In the genomic region with DNA sequence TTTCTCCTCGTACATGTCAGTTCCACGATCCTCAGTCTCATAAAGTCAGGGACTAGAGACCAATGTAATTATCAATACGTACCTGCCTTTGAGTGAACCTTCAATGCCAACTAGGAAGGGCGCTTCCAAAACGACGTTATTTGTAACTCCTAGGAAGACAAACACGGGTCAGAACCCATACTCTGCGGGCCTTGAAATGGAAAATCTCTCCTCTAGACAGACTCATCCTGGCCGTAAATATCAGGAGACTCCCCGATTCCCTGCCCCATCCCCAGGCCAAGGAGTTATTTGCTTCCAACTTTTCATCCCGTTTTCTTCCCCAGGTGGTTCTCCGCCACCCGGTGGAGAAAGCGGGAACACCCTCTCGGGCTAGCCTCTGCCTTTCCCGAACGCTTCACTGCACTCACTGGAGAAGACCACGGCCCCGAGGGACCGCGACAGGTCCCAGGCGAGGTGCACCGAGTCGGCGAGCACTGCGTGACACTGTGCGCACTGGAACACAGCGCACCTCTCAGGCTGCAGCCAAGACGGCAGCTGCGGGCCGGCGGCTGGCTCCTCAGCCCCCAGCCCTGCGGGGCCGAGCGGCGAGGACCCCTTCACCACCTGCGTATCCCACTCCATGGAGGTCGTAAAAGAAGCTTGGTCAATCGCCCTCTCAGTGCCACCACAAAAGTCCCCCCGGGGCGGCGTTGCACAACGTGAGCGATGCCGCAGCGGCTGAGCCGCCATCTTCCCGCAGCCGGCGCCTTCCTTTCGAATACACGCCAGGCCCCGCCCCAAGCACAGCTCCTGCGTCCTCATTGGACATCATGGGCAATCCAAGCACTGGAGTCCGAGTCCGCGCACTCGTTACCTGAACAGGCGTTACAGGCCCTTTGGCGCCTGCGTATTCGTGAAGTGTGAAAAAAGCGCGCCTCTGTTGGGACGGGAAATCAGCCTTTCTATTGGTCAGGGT, we compare ENCODE assay signal across 1 cellular context.
TF ChIP-seq lines count a peak whose summit lies in the region.

A gene (minus strand): TSS at position 759 of the 955 bp plus-strand sequence. CDS start 30 bp downstream, at position 729.

TF ChIP-seq in K562, 482 proteins besides CTCF, POLR2A, EP300 and RAD21 (continued from another document and continues in another):
- TF ChIP-seq, protein P1, sequence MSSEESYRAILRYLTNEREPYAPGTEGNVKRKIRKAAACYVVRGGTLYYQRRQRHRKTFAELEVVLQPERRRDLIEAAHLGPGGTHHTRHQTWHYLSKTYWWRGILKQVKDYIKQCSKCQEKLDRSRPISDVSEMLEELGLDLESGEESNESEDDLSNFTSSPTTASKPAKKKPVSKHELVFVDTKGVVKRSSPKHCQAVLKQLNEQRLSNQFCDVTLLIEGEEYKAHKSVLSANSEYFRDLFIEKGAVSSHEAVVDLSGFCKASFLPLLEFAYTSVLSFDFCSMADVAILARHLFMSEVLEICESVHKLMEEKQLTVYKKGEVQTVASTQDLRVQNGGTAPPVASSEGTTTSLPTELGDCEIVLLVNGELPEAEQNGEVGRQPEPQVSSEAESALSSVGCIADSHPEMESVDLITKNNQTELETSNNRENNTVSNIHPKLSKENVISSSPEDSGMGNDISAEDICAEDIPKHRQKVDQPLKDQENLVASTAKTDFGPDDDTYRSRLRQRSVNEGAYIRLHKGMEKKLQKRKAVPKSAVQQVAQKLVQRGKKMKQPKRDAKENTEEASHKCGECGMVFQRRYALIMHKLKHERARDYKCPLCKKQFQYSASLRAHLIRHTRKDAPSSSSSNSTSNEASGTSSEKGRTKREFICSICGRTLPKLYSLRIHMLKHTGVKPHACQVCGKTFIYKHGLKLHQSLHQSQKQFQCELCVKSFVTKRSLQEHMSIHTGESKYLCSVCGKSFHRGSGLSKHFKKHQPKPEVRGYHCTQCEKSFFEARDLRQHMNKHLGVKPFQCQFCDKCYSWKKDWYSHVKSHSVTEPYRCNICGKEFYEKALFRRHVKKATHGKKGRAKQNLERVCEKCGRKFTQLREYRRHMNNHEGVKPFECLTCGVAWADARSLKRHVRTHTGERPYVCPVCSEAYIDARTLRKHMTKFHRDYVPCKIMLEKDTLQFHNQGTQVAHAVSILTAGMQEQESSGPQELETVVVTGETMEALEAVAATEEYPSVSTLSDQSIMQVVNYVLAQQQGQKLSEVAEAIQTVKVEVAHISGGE (CRISPR knock-in tag; IDR thresholded peaks at IDR 0.05): no peak
- no peak for TF ChIP-seq PCBP2 (IDR thresholded peaks at IDR 0.05; ENCODE audit: low read depth, low read length, poor library complexity, severe bottlenecking)
- TF ChIP-seq ZNF668 (CRISPR knock-in tag; IDR thresholded peaks at IDR 0.05): no peak
- TF ChIP-seq NFATC3 (IDR thresholded peaks at IDR 0.05): no peak
- TF ChIP-seq, protein P2, sequence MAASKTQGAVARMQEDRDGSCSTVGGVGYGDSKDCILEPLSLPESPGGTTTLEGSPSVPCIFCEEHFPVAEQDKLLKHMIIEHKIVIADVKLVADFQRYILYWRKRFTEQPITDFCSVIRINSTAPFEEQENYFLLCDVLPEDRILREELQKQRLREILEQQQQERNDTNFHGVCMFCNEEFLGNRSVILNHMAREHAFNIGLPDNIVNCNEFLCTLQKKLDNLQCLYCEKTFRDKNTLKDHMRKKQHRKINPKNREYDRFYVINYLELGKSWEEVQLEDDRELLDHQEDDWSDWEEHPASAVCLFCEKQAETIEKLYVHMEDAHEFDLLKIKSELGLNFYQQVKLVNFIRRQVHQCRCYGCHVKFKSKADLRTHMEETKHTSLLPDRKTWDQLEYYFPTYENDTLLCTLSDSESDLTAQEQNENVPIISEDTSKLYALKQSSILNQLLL (CRISPR knock-in tag; IDR thresholded peaks at IDR 0.05; ENCODE audit: borderline replicate concordance): no peak
- TF ChIP-seq TRIM24 (IDR thresholded peaks at IDR 0.05): no peak
- TF ChIP-seq TAF1 (IDR thresholded peaks at IDR 0.05; ENCODE audit: control insufficient read depth, extremely low read depth, insufficient read depth, low read length, severe bottlenecking): peak; percentile 79
- TF ChIP-seq CC2D1A (IDR thresholded peaks at IDR 0.05): peak; percentile 97
- no peak for TF ChIP-seq THRAP3 (IDR thresholded peaks at IDR 0.05; ENCODE audit: borderline replicate concordance)
- peak; percentile 77; the same call in 1 of the 2 replicates for TF ChIP-seq PML (IDR thresholded peaks at IDR 0.05; ENCODE audit: low read length)
- TF ChIP-seq, protein P3, sequence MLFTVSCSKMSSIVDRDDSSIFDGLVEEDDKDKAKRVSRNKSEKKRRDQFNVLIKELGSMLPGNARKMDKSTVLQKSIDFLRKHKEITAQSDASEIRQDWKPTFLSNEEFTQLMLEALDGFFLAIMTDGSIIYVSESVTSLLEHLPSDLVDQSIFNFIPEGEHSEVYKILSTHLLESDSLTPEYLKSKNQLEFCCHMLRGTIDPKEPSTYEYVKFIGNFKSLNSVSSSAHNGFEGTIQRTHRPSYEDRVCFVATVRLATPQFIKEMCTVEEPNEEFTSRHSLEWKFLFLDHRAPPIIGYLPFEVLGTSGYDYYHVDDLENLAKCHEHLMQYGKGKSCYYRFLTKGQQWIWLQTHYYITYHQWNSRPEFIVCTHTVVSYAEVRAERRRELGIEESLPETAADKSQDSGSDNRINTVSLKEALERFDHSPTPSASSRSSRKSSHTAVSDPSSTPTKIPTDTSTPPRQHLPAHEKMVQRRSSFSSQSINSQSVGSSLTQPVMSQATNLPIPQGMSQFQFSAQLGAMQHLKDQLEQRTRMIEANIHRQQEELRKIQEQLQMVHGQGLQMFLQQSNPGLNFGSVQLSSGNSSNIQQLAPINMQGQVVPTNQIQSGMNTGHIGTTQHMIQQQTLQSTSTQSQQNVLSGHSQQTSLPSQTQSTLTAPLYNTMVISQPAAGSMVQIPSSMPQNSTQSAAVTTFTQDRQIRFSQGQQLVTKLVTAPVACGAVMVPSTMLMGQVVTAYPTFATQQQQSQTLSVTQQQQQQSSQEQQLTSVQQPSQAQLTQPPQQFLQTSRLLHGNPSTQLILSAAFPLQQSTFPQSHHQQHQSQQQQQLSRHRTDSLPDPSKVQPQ (CRISPR knock-in tag; IDR thresholded peaks at IDR 0.05; ENCODE audit: borderline replicate concordance): no peak
- TF ChIP-seq, protein P4, sequence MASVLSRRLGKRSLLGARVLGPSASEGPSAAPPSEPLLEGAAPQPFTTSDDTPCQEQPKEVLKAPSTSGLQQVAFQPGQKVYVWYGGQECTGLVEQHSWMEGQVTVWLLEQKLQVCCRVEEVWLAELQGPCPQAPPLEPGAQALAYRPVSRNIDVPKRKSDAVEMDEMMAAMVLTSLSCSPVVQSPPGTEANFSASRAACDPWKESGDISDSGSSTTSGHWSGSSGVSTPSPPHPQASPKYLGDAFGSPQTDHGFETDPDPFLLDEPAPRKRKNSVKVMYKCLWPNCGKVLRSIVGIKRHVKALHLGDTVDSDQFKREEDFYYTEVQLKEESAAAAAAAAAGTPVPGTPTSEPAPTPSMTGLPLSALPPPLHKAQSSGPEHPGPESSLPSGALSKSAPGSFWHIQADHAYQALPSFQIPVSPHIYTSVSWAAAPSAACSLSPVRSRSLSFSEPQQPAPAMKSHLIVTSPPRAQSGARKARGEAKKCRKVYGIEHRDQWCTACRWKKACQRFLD (CRISPR knock-in tag; IDR thresholded peaks at IDR 0.05): peak; percentile 68; the same call in 1 of the 2 replicates
- peak; percentile 56; the same call in 1 of the 2 replicates for TF ChIP-seq GATAD2A (IDR thresholded peaks at IDR 0.05)
- peak; percentile 52; the same call in 1 of the 2 replicates for TF ChIP-seq MYC (IDR thresholded peaks at IDR 0.05; ENCODE audit: low read depth, low read length)
- TF ChIP-seq MYC (CRISPR knock-in tag; IDR thresholded peaks at IDR 0.05; ENCODE audit: borderline replicate concordance, low read depth): 0 out of 2 replicates have a peak, but pooled peaks have one; percentile 63
- TF ChIP-seq HMGN3 (IDR thresholded peaks at IDR 0.05; ENCODE audit: borderline replicate concordance, extremely low read depth, insufficient read length, low read depth, low read length): peak; percentile 74
- TF ChIP-seq KDM4B (IDR thresholded peaks at IDR 0.05; ENCODE audit: borderline replicate concordance in 2 of 2, low read depth in 1 of 2): no peak
- TF ChIP-seq, protein P5, sequence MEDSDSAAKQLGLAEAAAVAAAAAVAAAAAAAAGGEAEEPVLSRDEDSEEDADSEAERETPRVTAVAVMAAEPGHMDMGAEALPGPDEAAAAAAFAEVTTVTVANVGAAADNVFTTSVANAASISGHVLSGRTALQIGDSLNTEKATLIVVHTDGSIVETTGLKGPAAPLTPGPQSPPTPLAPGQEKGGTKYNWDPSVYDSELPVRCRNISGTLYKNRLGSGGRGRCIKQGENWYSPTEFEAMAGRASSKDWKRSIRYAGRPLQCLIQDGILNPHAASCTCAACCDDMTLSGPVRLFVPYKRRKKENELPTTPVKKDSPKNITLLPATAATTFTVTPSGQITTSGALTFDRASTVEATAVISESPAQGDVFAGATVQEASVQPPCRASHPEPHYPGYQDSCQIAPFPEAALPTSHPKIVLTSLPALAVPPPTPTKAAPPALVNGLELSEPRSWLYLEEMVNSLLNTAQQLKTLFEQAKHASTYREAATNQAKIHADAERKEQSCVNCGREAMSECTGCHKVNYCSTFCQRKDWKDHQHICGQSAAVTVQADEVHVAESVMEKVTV (CRISPR knock-in tag; IDR thresholded peaks at IDR 0.05): peak; percentile 31; the same call in 1 of the 2 replicates
- TF ChIP-seq, protein P6, sequence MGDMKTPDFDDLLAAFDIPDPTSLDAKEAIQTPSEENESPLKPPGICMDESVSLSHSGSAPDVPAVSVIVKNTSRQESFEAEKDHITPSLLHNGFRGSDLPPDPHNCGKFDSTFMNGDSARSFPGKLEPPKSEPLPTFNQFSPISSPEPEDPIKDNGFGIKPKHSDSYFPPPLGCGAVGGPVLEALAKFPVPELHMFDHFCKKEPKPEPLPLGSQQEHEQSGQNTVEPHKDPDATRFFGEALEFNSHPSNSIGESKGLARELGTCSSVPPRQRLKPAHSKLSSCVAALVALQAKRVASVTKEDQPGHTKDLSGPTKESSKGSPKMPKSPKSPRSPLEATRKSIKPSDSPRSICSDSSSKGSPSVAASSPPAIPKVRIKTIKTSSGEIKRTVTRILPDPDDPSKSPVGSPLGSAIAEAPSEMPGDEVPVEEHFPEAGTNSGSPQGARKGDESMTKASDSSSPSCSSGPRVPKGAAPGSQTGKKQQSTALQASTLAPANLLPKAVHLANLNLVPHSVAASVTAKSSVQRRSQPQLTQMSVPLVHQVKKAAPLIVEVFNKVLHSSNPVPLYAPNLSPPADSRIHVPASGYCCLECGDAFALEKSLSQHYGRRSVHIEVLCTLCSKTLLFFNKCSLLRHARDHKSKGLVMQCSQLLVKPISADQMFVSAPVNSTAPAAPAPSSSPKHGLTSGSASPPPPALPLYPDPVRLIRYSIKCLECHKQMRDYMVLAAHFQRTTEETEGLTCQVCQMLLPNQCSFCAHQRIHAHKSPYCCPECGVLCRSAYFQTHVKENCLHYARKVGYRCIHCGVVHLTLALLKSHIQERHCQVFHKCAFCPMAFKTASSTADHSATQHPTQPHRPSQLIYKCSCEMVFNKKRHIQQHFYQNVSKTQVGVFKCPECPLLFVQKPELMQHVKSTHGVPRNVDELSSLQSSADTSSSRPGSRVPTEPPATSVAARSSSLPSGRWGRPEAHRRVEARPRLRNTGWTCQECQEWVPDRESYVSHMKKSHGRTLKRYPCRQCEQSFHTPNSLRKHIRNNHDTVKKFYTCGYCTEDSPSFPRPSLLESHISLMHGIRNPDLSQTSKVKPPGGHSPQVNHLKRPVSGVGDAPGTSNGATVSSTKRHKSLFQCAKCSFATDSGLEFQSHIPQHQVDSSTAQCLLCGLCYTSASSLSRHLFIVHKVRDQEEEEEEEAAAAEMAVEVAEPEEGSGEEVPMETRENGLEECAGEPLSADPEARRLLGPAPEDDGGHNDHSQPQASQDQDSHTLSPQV (IDR thresholded peaks at IDR 0.05): no peak
- no peak for TF ChIP-seq KLF10 (CRISPR knock-in tag; IDR thresholded peaks at IDR 0.05)
- TF ChIP-seq ZKSCAN1 (IDR thresholded peaks at IDR 0.05; ENCODE audit: low read depth, low read length): peak; percentile 13; the same call in 1 of the 2 replicates
- TF ChIP-seq, protein P7, sequence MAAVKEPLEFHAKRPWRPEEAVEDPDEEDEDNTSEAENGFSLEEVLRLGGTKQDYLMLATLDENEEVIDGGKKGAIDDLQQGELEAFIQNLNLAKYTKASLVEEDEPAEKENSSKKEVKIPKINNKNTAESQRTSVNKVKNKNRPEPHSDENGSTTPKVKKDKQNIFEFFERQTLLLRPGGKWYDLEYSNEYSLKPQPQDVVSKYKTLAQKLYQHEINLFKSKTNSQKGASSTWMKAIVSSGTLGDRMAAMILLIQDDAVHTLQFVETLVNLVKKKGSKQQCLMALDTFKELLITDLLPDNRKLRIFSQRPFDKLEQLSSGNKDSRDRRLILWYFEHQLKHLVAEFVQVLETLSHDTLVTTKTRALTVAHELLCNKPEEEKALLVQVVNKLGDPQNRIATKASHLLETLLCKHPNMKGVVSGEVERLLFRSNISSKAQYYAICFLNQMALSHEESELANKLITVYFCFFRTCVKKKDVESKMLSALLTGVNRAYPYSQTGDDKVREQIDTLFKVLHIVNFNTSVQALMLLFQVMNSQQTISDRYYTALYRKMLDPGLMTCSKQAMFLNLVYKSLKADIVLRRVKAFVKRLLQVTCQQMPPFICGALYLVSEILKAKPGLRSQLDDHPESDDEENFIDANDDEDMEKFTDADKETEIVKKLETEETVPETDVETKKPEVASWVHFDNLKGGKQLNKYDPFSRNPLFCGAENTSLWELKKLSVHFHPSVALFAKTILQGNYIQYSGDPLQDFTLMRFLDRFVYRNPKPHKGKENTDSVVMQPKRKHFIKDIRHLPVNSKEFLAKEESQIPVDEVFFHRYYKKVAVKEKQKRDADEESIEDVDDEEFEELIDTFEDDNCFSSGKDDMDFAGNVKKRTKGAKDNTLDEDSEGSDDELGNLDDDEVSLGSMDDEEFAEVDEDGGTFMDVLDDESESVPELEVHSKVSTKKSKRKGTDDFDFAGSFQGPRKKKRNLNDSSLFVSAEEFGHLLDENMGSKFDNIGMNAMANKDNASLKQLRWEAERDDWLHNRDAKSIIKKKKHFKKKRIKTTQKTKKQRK (IDR thresholded peaks at IDR 0.05; ENCODE audit: borderline replicate concordance, low read depth, low read length): no peak
- TF ChIP-seq, protein P8, sequence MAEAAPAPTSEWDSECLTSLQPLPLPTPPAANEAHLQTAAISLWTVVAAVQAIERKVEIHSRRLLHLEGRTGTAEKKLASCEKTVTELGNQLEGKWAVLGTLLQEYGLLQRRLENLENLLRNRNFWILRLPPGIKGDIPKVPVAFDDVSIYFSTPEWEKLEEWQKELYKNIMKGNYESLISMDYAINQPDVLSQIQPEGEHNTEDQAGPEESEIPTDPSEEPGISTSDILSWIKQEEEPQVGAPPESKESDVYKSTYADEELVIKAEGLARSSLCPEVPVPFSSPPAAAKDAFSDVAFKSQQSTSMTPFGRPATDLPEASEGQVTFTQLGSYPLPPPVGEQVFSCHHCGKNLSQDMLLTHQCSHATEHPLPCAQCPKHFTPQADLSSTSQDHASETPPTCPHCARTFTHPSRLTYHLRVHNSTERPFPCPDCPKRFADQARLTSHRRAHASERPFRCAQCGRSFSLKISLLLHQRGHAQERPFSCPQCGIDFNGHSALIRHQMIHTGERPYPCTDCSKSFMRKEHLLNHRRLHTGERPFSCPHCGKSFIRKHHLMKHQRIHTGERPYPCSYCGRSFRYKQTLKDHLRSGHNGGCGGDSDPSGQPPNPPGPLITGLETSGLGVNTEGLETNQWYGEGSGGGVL (CRISPR knock-in tag; IDR thresholded peaks at IDR 0.05): no peak
- TF ChIP-seq FOXA1 (IDR thresholded peaks at IDR 0.05; ENCODE audit: borderline replicate concordance): no peak
- TF ChIP-seq ELF2 (CRISPR knock-in tag; IDR thresholded peaks at IDR 0.05): no peak
- TF ChIP-seq ZNF586 (CRISPR knock-in tag; conservative IDR thresholded peaks at IDR 0.05): no peak
- no peak for TF ChIP-seq KHSRP (IDR thresholded peaks at IDR 0.05)
- TF ChIP-seq ZNF77 (CRISPR knock-in tag; IDR thresholded peaks at IDR 0.05): no peak
- TF ChIP-seq ZBTB17 (CRISPR knock-in tag; IDR thresholded peaks at IDR 0.05): peak; percentile 65; the same call in 1 of the 2 replicates
- TF ChIP-seq RBM34 (IDR thresholded peaks at IDR 0.05; ENCODE audit: borderline replicate concordance, insufficient read depth, low read length): no peak
